32 cellular contexts compared by ENCODE assay signal in genomic region chr6:64527899-64528298, GRCh38.
"Had no signal": no experiment of that assay in that cellular context is flagged by ENCODE, and none has a peak within 500 bp of the region (broad histone marks: within the 10 kb centered on the region; RNA-seq: fewer than 3 reads in every experiment).

No MANE protein-coding gene starts in this region.

- H3K36me3 ChIP-seq: MG63, SJCRH30 had no signal

- H3K9me3 ChIP-seq: MG63 had no signal

- DNase-seq: Kasumi-1, MG63, NCI-H1048, NCI-H1092 treated with DMSO at 0.1 percent for 48 hours, NCI-H1105 treated with DMSO at 0.1 percent for 48 hours, NCI-H1417, NCI-H1436, NCI-H146, NCI-H1694, NCI-H187, NCI-H1930, NCI-H2029 treated with DMSO at 0.1 percent for 48 hours, NCI-H2081 treated with DMSO at 0.1 percent for 48 hours, NCI-H2107, NCI-H2171, NCI-H226, NCI-H446 treated with DMSO at 0.1 percent for 48 hours, NCI-H510A, NCI-H524, NCI-H526, NCI-H748 treated with DMSO at 0.1 percent for 48 hours, NCI-H82, PC-9, SHP77, SIG-M5, SJCRH30, T-cell had no signal

- H3K4me1 ChIP-seq: SJCRH30 had no signal

- H3K4me3 ChIP-seq: MG63, PC-9, SJCRH30, SK-N-MC had no signal

- H2AFZ ChIP-seq: PC-9 had no signal

- H3K4me2 ChIP-seq: PC-9 had no signal

- H3K27ac ChIP-seq: PC-9, RWPE1, SJCRH30, SK-N-MC had no signal

- ATAC-seq: Panc1, Right ventricle myocardium inferior, SK-N-SH treated with all-trans-retinoic acid at 6 μM for 48 hours, T-cell had no signal

- H3K27me3 ChIP-seq: MG63, SJCRH30 had no signal
